Comparison of ENCODE assay signal across 15 cellular contexts in genomic region chr5:88885043-88885442, GRCh38. TPM values are rescaled to one million over a fixed set of nuclear protein-coding genes. Genes with fewer than 3 reads are reported as not detected.
DNase-seq lines count a peak whose midpoint lies in the region; ATAC-seq and TF ChIP-seq lines count a peak whose summit lies in the region.
"Had no signal": no experiment of that assay in that cellular context is flagged by ENCODE, and none has a peak within 500 bp of the region (broad histone marks: within the 10 kb centered on the region; RNA-seq: fewer than 3 reads in every experiment).

No MANE protein-coding gene starts in this region.

- H3K27me3 Mint-ChIP-seq in T-helper 17 cell, result peaks cover 48% of the 10 kb centered on the region

- H3K9ac ChIP-seq in KMS-11, result no peak overlapping the region
- H3K9ac ChIP-seq in mucosa of rectum (ENCODE audit: low read depth in 1 of 2, low read length in 2 of 2), result no peak overlapping the region

- peaks cover 26% of the 10 kb centered on the region for H3K4me1 Mint-ChIP-seq in T-helper 17 cell

- H3K27me3 ChIP-seq in KMS-11 (ENCODE audit: insufficient read depth, low read depth) (no peaks in the 10 kb centered on the region), ascending aorta (no peaks in the 10 kb centered on the region), mucosa of rectum (ENCODE audit: control insufficient read depth in 2 of 2, insufficient read depth in 2 of 2, low read length in 2 of 2) (peaks cover 2 to 3% of the 10 kb centered on the region in 2 donors), thoracic aorta (replicated peaks; ENCODE audit: insufficient read depth) (no peaks in the 10 kb centered on the region)

- H3K4me1 ChIP-seq in KMS-11 (ENCODE audit: low read depth, poor library complexity, severe bottlenecking) (peaks cover 29% of the 10 kb centered on the region), ascending aorta (peaks cover 0 to 3% of the 10 kb centered on the region in 2 donors), mucosa of rectum (ENCODE audit: control insufficient read depth in 2 of 2, insufficient read depth in 2 of 2, low read length in 2 of 2) (peaks cover 4 to 6% of the 10 kb centered on the region in 2 donors), thoracic aorta (ENCODE audit: control insufficient read depth in 1 of 2, low read depth in 2 of 2) (peaks cover 14 to 34% of the 10 kb centered on the region in 2 donors)

- H3K36me3 Mint-ChIP-seq in T-helper 17 cell (ENCODE audit: low read depth), result peaks cover 5% of the 10 kb centered on the region
- H3K36me3 Mint-ChIP-seq: naive thymus-derived CD8-positive, alpha-beta T cell had no signal

- DNase-seq in ascending aorta (ENCODE audit: low spot score in 2 of 2) (no peak), thoracic aorta (ENCODE audit: low spot score) (no peak), DMS53 (lab: John Stamatoyannopoulos, UW) (no peak), T-helper 17 cell (no peak)
- DNase-seq: activated CD4-positive, alpha-beta T cell treated with anti-CD3 and anti-CD28 coated beads, Interleukin-2, amount 50 U/mL, for 1 hour; activated gamma-delta T cell treated with Interleukin-2 at 50 U/mL for 16 hours; DMS 273 treated with DMSO at 0.1 percent for 48 hours; hippocampal formation; naive thymus-derived CD8-positive, alpha-beta T cell; NCI-H2171; SIG-M5 had no signal

- H3K36me3 ChIP-seq in KMS-11 (ENCODE audit: insufficient read depth) (no peaks in the 10 kb centered on the region), ascending aorta (no peaks in the 10 kb centered on the region), mucosa of rectum (ENCODE audit: control insufficient read depth in 2 of 2, insufficient read depth in 2 of 2, low read length in 2 of 2) (no peaks in the 10 kb centered on the region), thoracic aorta (no peaks in the 10 kb centered on the region)

- H3K79me2 ChIP-seq in KMS-11 (ENCODE audit: insufficient read depth, low read depth), result 0 out of 2 replicates have a peak, but pooled peaks cover 5% of the 10 kb centered on the region

- no peak for TF ChIP-seq CTCF in KMS-11 (conservative IDR thresholded peaks at IDR 0.05; ENCODE audit: low read depth, low read length)
- no peak for TF ChIP-seq CTCF in ascending aorta (IDR thresholded peaks at IDR 0.05)
- TF ChIP-seq CTCF in thoracic aorta (IDR thresholded peaks at IDR 0.05), result no peak

- H3K4me3 ChIP-seq in KMS-11 (IDR thresholded peaks at IDR 0.05; ENCODE audit: insufficient read depth, low read depth, low read length), result no peak overlapping the region
- H3K4me3 ChIP-seq in ascending aorta, result peak overlapping the region; percentile 75 to 83
- H3K4me3 ChIP-seq in mucosa of rectum (ENCODE audit: low read length in 2 of 2), result no peak overlapping the region
- H3K4me3 ChIP-seq in thoracic aorta, result peak overlapping the region; percentile 86

- intact Hi-C loops in ascending aorta (cut with DNase I), result loop anchor here (5.0 to 10.0 kb wide), 5 partner anchors 57 to 1642 kb away; partner anchors contain the start of genes CETN3 and LYSMD3

- ATAC-seq in thoracic aorta (ENCODE audit: insufficient number of reproducible peaks, low FRiP score, low read depth) (no peak), T-helper 17 cell (no peak), GM19455 (IDR thresholded peaks at IDR 0.05; ENCODE audit: unreplicated experiment) (no peak), GM18870 (IDR thresholded peaks at IDR 0.05; ENCODE audit: unreplicated experiment) (no peak)
- ATAC-seq: naive thymus-derived CD8-positive, alpha-beta T cell had no signal

- H3K27ac ChIP-seq in KMS-11 (no peak overlapping the region), ascending aorta (peak overlapping the region; percentile 90 to 95), mucosa of rectum (ENCODE audit: low read depth in 2 of 2, low read length in 2 of 2) (peak overlapping the region; percentile 75 to 79), thoracic aorta (peak overlapping the region; percentile 90 to 96)

- H4K20me1 ChIP-seq in KMS-11 (ENCODE audit: insufficient read depth), result 0 out of 2 replicates have a peak, but pooled peaks cover 3% of the 10 kb centered on the region

- no peak overlapping the region for H2AFZ ChIP-seq in KMS-11 (ENCODE audit: low read depth)

- H3K4me2 ChIP-seq in KMS-11, result peak overlapping the region; percentile 73; the same call in 1 of the 2 replicates

- no peak overlapping the region for H3K4me3 Mint-ChIP-seq in T-helper 17 cell

- H3K9me3 ChIP-seq in ascending aorta (no peaks in the 10 kb centered on the region), mucosa of rectum (ENCODE audit: control insufficient read depth in 2 of 2, low read length in 2 of 2) (no peaks in the 10 kb centered on the region), thoracic aorta (no peaks in the 10 kb centered on the region), T-helper 17 cell (ENCODE audit: control insufficient read depth, low read length, poor library complexity, severe bottlenecking) (no peaks in the 10 kb centered on the region)

- H3K27ac Mint-ChIP-seq in T-helper 17 cell, result no peak overlapping the region

RNA-seq across cellular contexts. Expression of gene MEF2C, which starts 2.1 kb away (rescaled TPM):
- total RNA-seq in ascending aorta, result 138 TPM
- total RNA-seq in thoracic aorta, result 100 to 1,000 TPM in 1 of 2 donors, 10 to 100 TPM in 1; 94.0 to 104 TPM
- total RNA-seq in T-helper 17 cell, result 10 to 100 TPM; 10.9 to 11.9 TPM

Comparison
In these comparisons a context has a peak if more than half of its experiments do, and no peak if none do; other contexts are left out.
1. H3K4me3 ChIP-seq: peak in ascending aorta (2 of 2) and thoracic aorta (single experiment); none in KMS-11 (single experiment) and mucosa of rectum (0 of 2).
2. RNA of gene MEF2C, which starts 2.1 kb away (total RNA-seq): 138 TPM in ascending aorta (single experiment) and 94.0 to 104 TPM in thoracic aorta; 10.9 to 11.9 TPM in T-helper 17 cell; every median in the first group is over 4 times any median in the second.